Comparison of ENCODE assay signal across 8 cellular contexts in genomic region chr17:7262192-7263070, GRCh38. TPM values are rescaled to one million over a fixed set of nuclear protein-coding genes. Genes with fewer than 3 reads are reported as not detected.
A peak's percentile ranks its signal among the peaks of the same experiment; 100 is the strongest.
DNase-seq lines count a peak whose midpoint lies in the region; ATAC-seq and TF ChIP-seq lines count a peak whose summit lies in the region.

TSS of gene CLDN7 (minus strand) at chr17:7262478. CDS start at chr17:7262043, 435 bp downstream.

- CTCF ChIA-PET in CD8-positive, alpha-beta T cell (lab: Charles Lee): interaction anchor here (1.1 kb wide), 1 partner anchor 217 kb away, joined by 3 read pairs; no protein-coding TSS in a partner anchor

- H3K4me1 Mint-ChIP-seq in CD8-positive, alpha-beta T cell (ENCODE audit: low read depth): peaks cover 28% of the 10 kb centered on the region

- peak within 1 kb of the TSS; percentile 59 for H3K27ac ChIP-seq in CD8-positive, alpha-beta T cell (ENCODE audit: low read depth, low read length)

- TF ChIP-seq CTCF in CD8-positive, alpha-beta T cell (IDR thresholded peaks at IDR 0.05): no peak
- TF ChIP-seq CTCF in cardiac fibroblast (IDR thresholded peaks at IDR 0.05; ENCODE audit: low read depth, low read length): no peak

- peaks cover 15% of the 10 kb centered on the region for H3K36me3 Mint-ChIP-seq in CD8-positive, alpha-beta T cell

- H3K27me3 Mint-ChIP-seq in CD8-positive, alpha-beta T cell (ENCODE audit: low read depth): no peaks in the 10 kb centered on the region

- H3K9me3 Mint-ChIP-seq in CD8-positive, alpha-beta T cell: no peaks in the 10 kb centered on the region

- H3K27ac Mint-ChIP-seq in CD8-positive, alpha-beta T cell: peak within 1 kb of the TSS; percentile 90

- no peaks in the 10 kb centered on the region for H3K36me3 ChIP-seq in CD8-positive, alpha-beta T cell (ENCODE audit: insufficient read depth, low read length)

- H3K4me3 ChIP-seq in CD8-positive, alpha-beta T cell (ENCODE audit: low read depth, low read length): peak within 1 kb of the TSS; percentile 61
- H3K4me3 ChIP-seq in cardiac fibroblast (replicated peaks in 1 of 2; ENCODE audit: low read depth in 2 of 2, low read length in 2 of 2) (peak within 1 kb of the TSS; percentile 35 to 36), mononuclear cell (ENCODE audit: low read length) (peak within 1 kb of the TSS; percentile 30)

- DNase-seq in CD8-positive, alpha-beta T cell: peak in 1 of 7 experiments; percentile 14
- DNase-seq in NCI-H187 treated with DMSO at 0.1 percent for 48 hours (lab: John Stamatoyannopoulos, UW): peak; percentile 29
- no peak for DNase-seq in cardiac fibroblast (ENCODE audit: low read depth in 2 of 2)
- no peak for DNase-seq in activated CD4-positive, CD25-positive, alpha-beta regulatory T cell (lab: John Stamatoyannopoulos, UW)

- H3K9me3 ChIP-seq in CD8-positive, alpha-beta T cell (ENCODE audit: low read length): no peaks in the 10 kb centered on the region
- H3K9me3 ChIP-seq in mononuclear cell (ENCODE audit: low read depth, low read length): no peaks in the 10 kb centered on the region

- H3K4me3 Mint-ChIP-seq in CD8-positive, alpha-beta T cell: peak within 1 kb of the TSS; percentile 86

- POLR2A ChIA-PET in CD8-positive, alpha-beta T cell (lab: Charles Lee): interaction anchor here (1.0 to 1.2 kb wide), 2 partner anchors 30 to 68 kb away, joined by 4 to 6 read pairs; partner anchors contain the start of gene NEURL4

- peak; percentile 34 for ATAC-seq in CD8-positive, alpha-beta T cell
- no peak for ATAC-seq in GM19395 (IDR thresholded peaks at IDR 0.05; ENCODE audit: unreplicated experiment)
- no peak for ATAC-seq in HG03354 (IDR thresholded peaks at IDR 0.05; ENCODE audit: poor library complexity, severe bottlenecking, unreplicated experiment)
- ATAC-seq in HG03460 (IDR thresholded peaks at IDR 0.05; ENCODE audit: unreplicated experiment): no peak

- intact Hi-C loops in CD8-positive, alpha-beta T cell (cut with DNase I, micrococcal nuclease): loop anchor here in 1 of 2 experiments (5.0 kb wide), 1 partner anchor 175 kb away; the partner anchor contains the start of genes FGF11 and TMEM102

- H3K4me1 ChIP-seq in CD8-positive, alpha-beta T cell (ENCODE audit: insufficient read depth, low read length): peaks cover 34% of the 10 kb centered on the region
- peaks cover 38% of the 10 kb centered on the region for H3K4me1 ChIP-seq in mononuclear cell (ENCODE audit: insufficient read depth, low read length)

- H3K27me3 ChIP-seq in CD8-positive, alpha-beta T cell (ENCODE audit: insufficient read depth, low read length): no peaks in the 10 kb centered on the region
- H3K27me3 ChIP-seq in mononuclear cell (ENCODE audit: insufficient read depth, low read length): peaks cover 28% of the 10 kb centered on the region

RNA-seq across cellular contexts. Expression of gene CLDN7, which starts in this region (rescaled TPM):
- 1 to 10 TPM; 4.1 to 4.5 TPM for total RNA-seq in CD8-positive, alpha-beta T cell
- 0.10 TPM for total RNA-seq in mononuclear cell
